Comparison of ENCODE assay signal across 25 cellular contexts in genomic region chr4:75126058-75126457, GRCh38.
DNase-seq lines count a peak whose midpoint lies in the region; ATAC-seq and TF ChIP-seq lines count a peak whose summit lies in the region.
"Had no signal": no experiment of that assay in that cellular context is flagged by ENCODE, and none has a peak within 500 bp of the region (broad histone marks: within the 10 kb centered on the region; RNA-seq: fewer than 3 reads in every experiment).

No MANE protein-coding gene starts in this region.

- H3K4me1 ChIP-seq in HUES64 (ENCODE audit: insufficient read depth, low read length) (peaks cover 3% of the 10 kb centered on the region; the same call in 1 of the 2 replicates), GM23248 (ENCODE audit: insufficient read depth) (no peaks in the 10 kb centered on the region)
- H3K4me1 ChIP-seq: heart right ventricle, prostate gland had no signal

- H4K20me1 ChIP-seq in GM23248 (ENCODE audit: insufficient read depth), result no peaks in the 10 kb centered on the region

- H3K9me2 ChIP-seq in GM23248 (ENCODE audit: insufficient read depth), result no peaks in the 10 kb centered on the region

- peaks cover 3% of the 10 kb centered on the region for H3K36me3 Mint-ChIP-seq in nephron (ENCODE audit: low read depth)
- H3K36me3 Mint-ChIP-seq: immature natural killer cell had no signal

- in situ Hi-C loops in GM23248 (cut with MboI), result no loop called here

- TF ChIP-seq CTCF in GM06990 (IDR thresholded peaks at IDR 0.05; ENCODE audit: insufficient read depth, low read length, poor library complexity, severe bottlenecking), result no peak
- TF ChIP-seq CTCF in nephron (IDR thresholded peaks at IDR 0.05; ENCODE audit: unreplicated experiment in 3 of 3), result no peak

- H3K9me3 ChIP-seq in HUES64 (ENCODE audit: insufficient read depth, low read depth, low read length), result no peaks in the 10 kb centered on the region
- H3K9me3 ChIP-seq in GM23248 (ENCODE audit: low read depth), result no peaks in the 10 kb centered on the region
- H3K9me3 ChIP-seq: heart right ventricle, neutrophil, prostate gland had no signal

- H3K27me3 ChIP-seq in GM06990 (replicated peaks; ENCODE audit: control insufficient read depth, insufficient read depth, low read length) (no peaks in the 10 kb centered on the region), HUES64 (ENCODE audit: insufficient read depth, low read length) (no peaks in the 10 kb centered on the region), GM23248 (replicated peaks; ENCODE audit: insufficient read depth) (no peaks in the 10 kb centered on the region)
- H3K27me3 ChIP-seq: heart right ventricle, neutrophil had no signal

- H3K9ac ChIP-seq in HUES64 (ENCODE audit: low read depth, low read length) (peak overlapping the region; percentile 68; the same call in 1 of the 2 replicates), GM23248 (no peak overlapping the region)

- no peak overlapping the region for H3K4me2 ChIP-seq in GM23248 (ENCODE audit: unreplicated experiment)

- H3K9me3 Mint-ChIP-seq in nephron, result peaks cover 24% of the 10 kb centered on the region

- H2AFZ ChIP-seq in GM23248, result no peak overlapping the region

- H3K27ac ChIP-seq in HUES64 (ENCODE audit: low read depth, low read length) (no peak overlapping the region), epithelial cell of prostate (peak overlapping the region; percentile 78), GM23248 (no peak overlapping the region)
- H3K27ac ChIP-seq: heart right ventricle, neutrophil, prostate gland had no signal

- no peaks in the 10 kb centered on the region for H3K27me3 Mint-ChIP-seq in nephron (ENCODE audit: low read depth)

- no peaks in the 10 kb centered on the region for H3F3A ChIP-seq in GM23248 (ENCODE audit: insufficient read depth)

- H3K36me3 ChIP-seq in GM06990 (ENCODE audit: control insufficient read depth, insufficient read depth, low read length) (no peaks in the 10 kb centered on the region), HUES64 (ENCODE audit: insufficient read depth, low read length) (peaks cover 2% of the 10 kb centered on the region; the same call in 1 of the 2 replicates), GM23248 (ENCODE audit: low read depth) (no peaks in the 10 kb centered on the region)
- H3K36me3 ChIP-seq: heart right ventricle, neutrophil, prostate gland had no signal

- H3K79me2 ChIP-seq in GM23248 (ENCODE audit: insufficient read depth), result no peaks in the 10 kb centered on the region

- DNase-seq in GM06990 (ENCODE audit: extremely low read depth, insufficient read length) (no peak), epithelial cell of prostate (ENCODE audit: low read depth, low spot score) (no peak), GOT3 (lab: John Stamatoyannopoulos, UW) (no peak), GM23248 (no peak), A172 (ENCODE audit: low spot score) (no peak)
- DNase-seq: activated CD4-positive, alpha-beta T cell treated with anti-CD3 and anti-CD28 coated beads for 1 hour; activated CD8-positive, alpha-beta T cell treated with anti-CD3 and anti-CD28 coated beads, Interleukin-2, amount 10 ng/mL, durations not matched to agents 7 days and 5 days; activated effector memory CD4-positive, alpha-beta T cell treated with anti-CD3 and anti-CD28 coated beads, Interleukin-2, amount 50 U/mL, for 16 hours; activated T-cell treated with anti-CD3 and anti-CD28 coated beads for 4 hours; erythroblast; foreskin fibroblast; heart right ventricle; immature natural killer cell; left ventricle myocardium superior; NCI-H1417 treated with DMSO at 0.1 percent for 48 hours; NCI-H2107; NCI-H524 treated with DMSO at 0.1 percent for 48 hours; T-helper 1 cell; trophoblast cell had no signal

- peak overlapping the region; percentile 29 to 88 (median 86) for H3K4me3 Mint-ChIP-seq in nephron
- H3K4me3 Mint-ChIP-seq: activated CD8-positive, alpha-beta T cell treated with anti-CD3 and anti-CD28 coated beads, Interleukin-2, amount 10 ng/mL, durations not matched to agents 7 days and 5 days had no signal

- no peak for ATAC-seq in GM21447 (IDR thresholded peaks at IDR 0.05; ENCODE audit: unreplicated experiment)
- ATAC-seq: activated CD8-positive, alpha-beta T cell treated with anti-CD3 and anti-CD28 coated beads, Interleukin-2, amount 10 ng/mL, durations not matched to agents 7 days and 5 days; heart right ventricle; K562; left ventricle myocardium superior had no signal

- peak overlapping the region; percentile 89 to 96 (median 92) for H3K27ac Mint-ChIP-seq in nephron
- H3K27ac Mint-ChIP-seq: activated CD8-positive, alpha-beta T cell treated with anti-CD3 and anti-CD28 coated beads, Interleukin-2, amount 10 ng/mL, durations not matched to agents 7 days and 5 days; immature natural killer cell had no signal

- H3K4me3 ChIP-seq in GM06990 (replicated peaks; ENCODE audit: low read depth, low read length), result peak overlapping the region; percentile 23; the same call in 1 of the 2 replicates
- peak overlapping the region; percentile 53 for H3K4me3 ChIP-seq in HUES64 (ENCODE audit: low read length)
- H3K4me3 ChIP-seq in GM23248, result no peak overlapping the region
- H3K4me3 ChIP-seq: heart right ventricle, K562 had no signal

- no peaks in the 10 kb centered on the region for H3K4me1 Mint-ChIP-seq in nephron
- H3K4me1 Mint-ChIP-seq: immature natural killer cell had no signal
